In the genomic region with DNA sequence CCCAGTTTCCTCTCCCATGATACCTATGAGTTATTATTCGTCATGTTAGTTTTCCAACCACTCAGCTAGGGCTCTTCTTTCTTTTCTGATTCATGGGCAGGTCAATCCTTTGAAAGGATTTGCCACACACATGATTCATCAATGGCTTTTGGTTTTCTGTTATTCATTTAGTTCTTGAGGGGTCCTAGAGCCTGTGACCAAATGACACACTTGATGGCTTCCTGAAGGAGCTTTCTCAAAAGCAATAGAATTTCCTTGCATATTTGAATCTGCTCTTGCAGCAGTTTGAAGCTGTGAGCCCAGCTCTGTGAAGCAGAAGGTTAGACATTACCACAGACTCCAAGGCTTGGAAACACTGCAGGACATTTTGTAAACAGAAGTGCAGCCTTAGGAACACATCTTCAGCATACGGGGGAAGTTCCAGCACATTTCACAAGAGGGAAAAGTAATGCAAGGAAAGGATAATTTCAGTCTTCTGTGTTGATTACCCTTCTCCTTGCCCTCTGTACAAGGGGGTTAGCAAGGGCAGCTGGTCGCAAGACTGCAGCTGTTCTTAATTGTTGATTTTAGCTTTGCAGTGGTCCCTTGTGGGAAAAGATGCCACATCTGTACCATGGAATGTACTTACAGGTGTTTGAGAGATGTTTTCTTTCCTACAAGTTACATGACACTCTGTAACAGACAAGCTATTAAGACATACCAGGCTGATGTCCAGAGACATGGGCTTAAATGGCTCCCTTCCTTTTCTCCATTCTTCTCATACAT, we compare ENCODE assay signal across 14 cellular contexts.
DNase-seq lines count a peak whose midpoint lies in the region; ATAC-seq and TF ChIP-seq lines count a peak whose summit lies in the region.
"Had no signal": no experiment of that assay in that cellular context is flagged by ENCODE, and none has a peak within 500 bp of the region (broad histone marks: within the 10 kb centered on the region; RNA-seq: fewer than 3 reads in every experiment).

No MANE protein-coding gene starts in this region.

- no peak for TF ChIP-seq EP300 in transverse colon (IDR thresholded peaks at IDR 0.05; ENCODE audit: low read depth)

- CTCF ChIA-PET in RWPE1 (lab: Yijun Ruan, JAX) = no interaction called here

- POLR2A ChIA-PET in RWPE1 (lab: Yijun Ruan, JAX; ENCODE audit: low non-redundant PET) = no interaction called here

- in situ Hi-C loops in transverse colon (cut with MboI; ENCODE audit: low pct_ligation_motif_present in 1 of 4, low pct_unique_long_range_greater_than_20kb in 1 of 4, low sequenced_read_pairs in 3 of 4) = no loop called here

- H3K36me3 ChIP-seq in transverse colon = no peaks in the 10 kb centered on the region
- H3K36me3 ChIP-seq: Peyer's patch, sigmoid colon had no signal

- H3K4me1 ChIP-seq in transverse colon = peaks cover 0 to 19% (median 6%) of the 10 kb centered on the region in 4 donors
- H3K4me1 ChIP-seq: Caco-2 had no signal

- H3K27me3 ChIP-seq in transverse colon = no peaks in the 10 kb centered on the region
- H3K27me3 ChIP-seq: Peyer's patch, sigmoid colon had no signal

- no peak for TF ChIP-seq POLR2A in transverse colon (IDR thresholded peaks at IDR 0.05)

- H3K4me3 ChIP-seq in fibroblast of the aortic adventitia (ENCODE audit: low read depth, low read length) = no peak overlapping the region
- H3K4me3 ChIP-seq in skeletal muscle cell (ENCODE audit: low read depth, low read length) = no peak overlapping the region
- no peak overlapping the region for H3K4me3 ChIP-seq in transverse colon
- H3K4me3 ChIP-seq: Peyer's patch, sigmoid colon had no signal

- DNase-seq in GM04504 (ENCODE audit: low read depth) = peak; percentile 30
- peak; percentile 19 for DNase-seq in RWPE1 (ENCODE audit: low spot score)
- DNase-seq in fibroblast of the aortic adventitia (ENCODE audit: low read depth) = peak; percentile 33
- peak; percentile 39 for DNase-seq in skeletal muscle cell (ENCODE audit: low read depth)
- no peak for DNase-seq in NCI-H1092 treated with DMSO at 0.1 percent for 48 hours (lab: John Stamatoyannopoulos, UW)
- no peak for DNase-seq in transverse colon
- DNase-seq: Caco-2, hippocampal formation, midbrain, Peyer's patch, sigmoid colon had no signal

- H3K27ac ChIP-seq in RWPE1 = no peak overlapping the region
- no peak overlapping the region for H3K27ac ChIP-seq in transverse colon
- H3K27ac ChIP-seq: KMS-11, VCaP had no signal

- WGBS in transverse colon (ENCODE audit: low coverage in 1 of 2), 2 donors = 78 to 89% methylated on average over 3 of the region's 3 CpGs

- intact Hi-C loops in transverse colon (cut with DNase I; ENCODE audit: low total_unique reads) = no loop called here

- ATAC-seq in HG03175 (IDR thresholded peaks at IDR 0.05; ENCODE audit: unreplicated experiment) = no peak

- H3K9me3 ChIP-seq in transverse colon = no peaks in the 10 kb centered on the region
- H3K9me3 ChIP-seq: Caco-2, Peyer's patch, sigmoid colon had no signal

- TF ChIP-seq CTCF in RWPE1 (conservative IDR thresholded peaks at IDR 0.05; ENCODE audit: low read depth) (no peak), fibroblast of the aortic adventitia (IDR thresholded peaks at IDR 0.05; ENCODE audit: insufficient read depth, low read length) (no peak), transverse colon (IDR thresholded peaks at IDR 0.05) (no peak)

Comparison
In these comparisons a context has a peak if more than half of its experiments do, and no peak if none do; other contexts are left out.
1. DNase-seq: peak in GM04504 (single experiment), RWPE1 (single experiment), fibroblast of the aortic adventitia (single experiment) and skeletal muscle cell (single experiment); none in NCI-H1092 treated with DMSO at 0.1 percent for 48 hours (single experiment) and transverse colon (single experiment).